In genomic region chr16:4091638-4092037, GRCh38 we compare ENCODE assay signal across 17 cellular contexts. TPM values are rescaled to one million over a fixed set of nuclear protein-coding genes. Genes with fewer than 3 reads are reported as not detected.
DNase-seq lines count a peak whose midpoint lies in the region; ATAC-seq and TF ChIP-seq lines count a peak whose summit lies in the region.
"Had no signal": no experiment of that assay in that cellular context is flagged by ENCODE, and none has a peak within 500 bp of the region (broad histone marks: within the 10 kb centered on the region; RNA-seq: fewer than 3 reads in every experiment).

No MANE protein-coding gene starts in this region.

- no peak for TF ChIP-seq RAD21 in Ishikawa (IDR thresholded peaks at IDR 0.05; ENCODE audit: low read depth)

- no peak for ATAC-seq in GM21576 (IDR thresholded peaks at IDR 0.05; ENCODE audit: unreplicated experiment)
- no peak for ATAC-seq in sciatic nerve
- no peak for ATAC-seq in left colon
- ATAC-seq: activated T-cell treated with anti-CD3 and anti-CD28 coated beads, Interleukin-2, amount 50 U/mL, for 4 hours had no signal

- H3K9me3 ChIP-seq in BLaER1 treated with 17β-estradiol and CSF1 and Interleukin-3, amounts not matched to agents 10 nM and 100 nM (replicated peaks in 1 of 11), result no peaks in the 10 kb centered on the region
- no peaks in the 10 kb centered on the region for H3K9me3 ChIP-seq in SJCRH30 (replicated peaks)

- no peak for TF ChIP-seq EP300 in Ishikawa (IDR thresholded peaks at IDR 0.05; ENCODE audit: borderline replicate concordance)

- peaks cover 0 to 51% (median 33%) of the 10 kb centered on the region in 11 experiments; a peak in 16 of 22 replicates for H3K36me3 ChIP-seq in BLaER1 treated with 17β-estradiol and CSF1 and Interleukin-3, amounts not matched to agents 10 nM and 100 nM
- no peaks in the 10 kb centered on the region for H3K36me3 ChIP-seq in SJCRH30

- H3K27ac ChIP-seq in BLaER1 treated with 17β-estradiol and CSF1 and Interleukin-3, amounts not matched to agents 10 nM and 100 nM, result no peak overlapping the region
- no peak overlapping the region for H3K27ac ChIP-seq in SJCRH30
- H3K27ac ChIP-seq: WERI-Rb-1 had no signal

- intact Hi-C loops in sciatic nerve (cut with DNase I) (no loop called here), left colon (cut with DNase I, micrococcal nuclease) (no loop called here)

- H3K27me3 ChIP-seq in BLaER1 treated with 17β-estradiol and CSF1 and Interleukin-3, amounts not matched to agents 10 nM and 100 nM, result no peaks in the 10 kb centered on the region
- H3K27me3 ChIP-seq in SJCRH30, result no peaks in the 10 kb centered on the region

- DNase-seq in SJCRH30 (peak; percentile 32 to 65), mesenteric fat pad (ENCODE audit: low spot score) (peak; percentile 33), sciatic nerve (ENCODE audit: low spot score) (no peak), HK-2 (ENCODE audit: unreplicated experiment) (no peak), left colon (no peak)
- DNase-seq: activated CD4-positive, alpha-beta T cell treated with anti-CD3 and anti-CD28 coated beads, Interleukin-2, amount 50 U/mL, for 4 hours; activated T-cell treated with anti-CD3 and anti-CD28 coated beads, Interleukin-2, amount 50 U/mL, for 4 hours; foreskin fibroblast; GOT3; kidney glomerular epithelial cell; NCI-H226; SHP77 treated with DMSO at 0.1 percent for 48 hours; stimulated activated CD4-positive, alpha-beta T cell treated with anti-CD3 and anti-CD28 coated beads, Interleukin-4, amount 100 ng/mL, for 1 hour; WERI-Rb-1 had no signal

- H3K4me2 ChIP-seq in BLaER1 treated with 17β-estradiol and CSF1 and Interleukin-3, amounts not matched to agents 10 nM and 100 nM, result peak overlapping the region in 10 of 11 experiments; percentile 3 to 89 (median 76); a peak in 20 of 22 replicates

- peaks cover 65 to 99% (median 86%) of the 10 kb centered on the region in 10 experiments for H3K4me1 ChIP-seq in BLaER1 treated with 17β-estradiol and CSF1 and Interleukin-3, amounts not matched to agents 10 nM and 100 nM
- peaks cover 35% of the 10 kb centered on the region for H3K4me1 ChIP-seq in SJCRH30

- H3K9ac ChIP-seq in BLaER1 treated with 17β-estradiol and CSF1 and Interleukin-3, amounts not matched to agents 10 nM and 100 nM, result peak overlapping the region in 2 of 11 experiments; percentile 9 to 20; a peak in 1 of 22 replicates

- H4K20me1 ChIP-seq in BLaER1 treated with 17β-estradiol and CSF1 and Interleukin-3, amounts not matched to agents 10 nM and 100 nM, result peaks cover 17 to 97% (median 48%) of the 10 kb centered on the region in 11 experiments; a peak in 19 of 22 replicates

- H3K4me3 ChIP-seq in BLaER1 treated with 17β-estradiol and CSF1 and Interleukin-3, amounts not matched to agents 10 nM and 100 nM, result no peak overlapping the region
- no peak overlapping the region for H3K4me3 ChIP-seq in SJCRH30

TF ChIP-seq in Ishikawa, 13 proteins besides CTCF, POLR2A, EP300 and RAD21:
- no peak for TF ChIP-seq CREB1 (IDR thresholded peaks at IDR 0.05; ENCODE audit: low read depth)
- TF ChIP-seq CEBPB (IDR thresholded peaks at IDR 0.05), result peak; percentile 42; the same call in 1 of the 2 replicates

RNA-seq across cellular contexts. Expression of gene ADCY9, which starts 24.6 kb away (rescaled TPM):
- total RNA-seq in SJCRH30 (2014; rRNA removed; shearing (Covaris generic)), result 17.9 and 19.9 TPM in 2 replicates
- 11.7 TPM for total RNA-seq in mesenteric fat pad
- total RNA-seq in sciatic nerve, result 25.9 TPM
- 10 to 100 TPM; 27.2 to 32.7 TPM for total RNA-seq in left colon

Comparison
In these comparisons a context has a peak if more than half of its experiments do, and no peak if none do; other contexts are left out.
1. DNase-seq: peak in SJCRH30 (2 of 2) and mesenteric fat pad (single experiment); none in sciatic nerve (single experiment), HK-2 (single experiment) and left colon (0 of 2).